Comparison of ENCODE assay signal across 9 cellular contexts in the genomic region with DNA sequence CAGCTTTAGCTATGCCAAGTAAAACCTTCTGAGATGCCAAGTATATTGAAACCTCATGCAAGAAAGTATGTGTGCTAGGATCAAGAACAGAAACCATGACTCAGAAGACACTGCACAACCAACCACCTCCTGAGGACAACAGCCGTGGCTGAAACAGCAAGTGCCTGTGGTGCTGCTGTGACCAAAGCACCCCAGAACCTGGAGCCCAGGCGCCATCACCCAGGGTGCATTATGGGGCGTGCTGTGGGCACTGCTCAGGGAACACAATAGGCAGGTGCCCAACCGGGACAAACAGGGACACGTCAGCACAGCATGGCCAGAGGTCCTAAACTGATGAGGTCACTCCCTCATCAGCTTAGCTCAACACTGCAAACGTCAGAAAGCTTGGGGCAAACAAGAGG.
DNase-seq lines count a peak whose midpoint lies in the region; ATAC-seq, FAIRE-seq and TF ChIP-seq lines count a peak whose summit lies in the region.
"Had no signal": no experiment of that assay in that cellular context is flagged by ENCODE, and none has a peak within 500 bp of the region (broad histone marks: within the 10 kb centered on the region; RNA-seq: fewer than 3 reads in every experiment).

No MANE protein-coding gene starts in this region.

- peaks cover 2% of the 10 kb centered on the region for H3K27me3 Mint-ChIP-seq in T-helper 1 cell treated with Interleukin-12 subunit alpha and Interleukin-12 subunit beta and Interleukin-4 antibody, amounts not matched to agents 30 μg/mL and 1 μg/mL, for 36 hours (ENCODE audit: low read depth)

- H3K9me1 ChIP-seq in keratinocyte (ENCODE audit: control insufficient read depth, extremely low read depth, insufficient read depth, low read length), result no peaks in the 10 kb centered on the region

- no peak overlapping the region for H3K9ac ChIP-seq in keratinocyte (ENCODE audit: control insufficient read depth, extremely low read depth, insufficient read depth, low read length)

- no peaks in the 10 kb centered on the region for H3K9me3 ChIP-seq in keratinocyte (ENCODE audit: control insufficient read depth, low read depth, low read length)
- H3K9me3 ChIP-seq: heart right ventricle had no signal

- H3K79me2 ChIP-seq in keratinocyte (ENCODE audit: control insufficient read depth, insufficient read depth, low read length), result no peaks in the 10 kb centered on the region

- no peak overlapping the region for H3K4me2 ChIP-seq in keratinocyte (ENCODE audit: control insufficient read depth, extremely low read depth, insufficient read depth, low read depth, low read length)

- H3K4me3 ChIP-seq in keratinocyte (ENCODE audit: control insufficient read depth in 2 of 3, extremely low read depth in 1 of 3, insufficient read depth in 2 of 3, low read depth in 1 of 3, low read length in 3 of 3), result no peak overlapping the region
- H3K4me3 ChIP-seq: heart right ventricle had no signal

- TF ChIP-seq CTCF in keratinocyte (optimal IDR thresholded peaks at IDR 0.05 in 1 of 3, IDR thresholded peaks at IDR 0.05 in 1 of 3, conservative IDR thresholded peaks at IDR 0.05 in 1 of 3; ENCODE audit: extremely low read depth in 1 of 3, insufficient read depth in 2 of 3, low read length in 3 of 3), result no peak

- H4K20me1 ChIP-seq in keratinocyte (ENCODE audit: control insufficient read depth, extremely low read depth, insufficient read depth, low read length), result no peaks in the 10 kb centered on the region

- FAIRE-seq in keratinocyte (lab: Jason Lieb, UNC), result peak; percentile 65

- peak overlapping the region; percentile 63 for H3K27ac Mint-ChIP-seq in T-helper 1 cell treated with Interleukin-12 subunit alpha and Interleukin-12 subunit beta and Interleukin-4 antibody, amounts not matched to agents 30 μg/mL and 1 μg/mL, for 36 hours

- H3K27me3 ChIP-seq in keratinocyte (ENCODE audit: control insufficient read depth, extremely low read depth, insufficient read depth, low read length), result no peaks in the 10 kb centered on the region
- H3K27me3 ChIP-seq: heart right ventricle had no signal

- dilution Hi-C loops in keratinocyte (cut with MboI; ENCODE audit: extremely low pct_ligation_motif_present, low sequenced_read_pairs), result no loop called here

- H3K36me3 ChIP-seq in keratinocyte (ENCODE audit: control insufficient read depth in 2 of 2, extremely low read depth in 1 of 2, insufficient read depth in 2 of 2, low read length in 2 of 2), result peaks cover 4 to 12% of the 10 kb centered on the region in 2 experiments

- peaks cover 54% of the 10 kb centered on the region for H3K36me3 Mint-ChIP-seq in T-helper 1 cell treated with Interleukin-12 subunit alpha and Interleukin-12 subunit beta and Interleukin-4 antibody, amounts not matched to agents 30 μg/mL and 1 μg/mL, for 36 hours (ENCODE audit: low read depth)

- peak overlapping the region; percentile 54 for H3K4me3 Mint-ChIP-seq in T-helper 1 cell treated with Interleukin-12 subunit alpha and Interleukin-12 subunit beta and Interleukin-4 antibody, amounts not matched to agents 30 μg/mL and 1 μg/mL, for 36 hours

- no peaks in the 10 kb centered on the region for H3K4me1 ChIP-seq in keratinocyte (ENCODE audit: control insufficient read depth, extremely low read depth, insufficient read depth, low read length)
- H3K4me1 ChIP-seq: heart right ventricle had no signal

- no peak overlapping the region for H3K27ac ChIP-seq in keratinocyte (ENCODE audit: control insufficient read depth, insufficient read depth, low read length)
- H3K27ac ChIP-seq: heart right ventricle had no signal

- no peaks in the 10 kb centered on the region for H3K9me3 Mint-ChIP-seq in T-helper 1 cell treated with Interleukin-12 subunit alpha and Interleukin-12 subunit beta and Interleukin-4 antibody, amounts not matched to agents 30 μg/mL and 1 μg/mL, for 36 hours

- no peak overlapping the region for H2AFZ ChIP-seq in keratinocyte (ENCODE audit: control insufficient read depth, low read length)

- peak; percentile 99 for ATAC-seq in GM18520 (IDR thresholded peaks at IDR 0.05; ENCODE audit: unreplicated experiment)
- ATAC-seq in HG02588 (IDR thresholded peaks at IDR 0.05; ENCODE audit: unreplicated experiment), result peak; percentile 100

- peaks cover 17% of the 10 kb centered on the region for H3K4me1 Mint-ChIP-seq in T-helper 1 cell treated with Interleukin-12 subunit alpha and Interleukin-12 subunit beta and Interleukin-4 antibody, amounts not matched to agents 30 μg/mL and 1 μg/mL, for 36 hours (ENCODE audit: low read depth)

- DNase-seq in keratinocyte (ENCODE audit: low read depth, low spot score) (no peak), DMS53 (lab: John Stamatoyannopoulos, UW) (no peak), DMS114 treated with DMSO at 0.1 percent for 48 hours (lab: John Stamatoyannopoulos, UW; ENCODE audit: unreplicated experiment) (no peak), NCI-H2171 treated with DMSO at 0.1 percent for 48 hours (lab: John Stamatoyannopoulos, UW) (no peak), DMS79 treated with DMSO at 0.1 percent for 48 hours (lab: John Stamatoyannopoulos, UW) (no peak)
- DNase-seq: heart right ventricle had no signal
